In the genomic region with DNA sequence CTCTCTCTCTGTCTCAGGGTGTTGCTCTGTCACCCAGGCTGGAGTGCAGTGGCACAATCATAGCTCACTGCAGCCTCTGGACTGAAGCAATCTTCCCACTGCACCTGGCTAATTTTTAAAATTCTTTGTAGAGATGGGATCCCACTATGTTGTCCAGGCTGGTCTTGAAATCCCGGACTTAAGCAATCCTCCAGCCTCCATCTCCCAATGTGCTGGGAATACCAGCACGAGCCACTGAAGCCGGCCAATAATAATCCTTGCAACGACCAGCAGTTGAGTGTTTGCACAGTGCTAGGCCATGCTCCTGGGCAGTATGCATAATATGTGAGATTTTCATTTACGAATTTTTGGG, we compare ENCODE assay signal across 13 cellular contexts. TPM values are rescaled to one million over a fixed set of nuclear protein-coding genes. Genes with fewer than 3 reads are reported as not detected.
A peak's percentile ranks its signal among the peaks of the same experiment; 100 is the strongest.
DNase-seq lines count a peak whose midpoint lies in the region; ATAC-seq and TF ChIP-seq lines count a peak whose summit lies in the region.
"Had no signal": no experiment of that assay in that cellular context is flagged by ENCODE, and none has a peak within 500 bp of the region (broad histone marks: within the 10 kb centered on the region; RNA-seq: fewer than 3 reads in every experiment).

No MANE protein-coding gene starts in this region.

- DNase-seq in CD4-positive, CD25-positive, alpha-beta regulatory T cell = no peak
- DNase-seq in endothelial cell (ENCODE audit: low spot score) (no peak), SW 1271 (lab: John Stamatoyannopoulos, UW) (no peak), mucosa of descending colon (no peak), T-helper 2 cell (no peak)
- DNase-seq: CD8-positive, alpha-beta memory T cell; cerebellar nuclear complex; NCI-H1694 treated with DMSO at 0.1 percent for 48 hours had no signal

- H3K9ac ChIP-seq in parathyroid adenoma = no peak overlapping the region

- no peaks in the 10 kb centered on the region for H3K9me3 Mint-ChIP-seq in CD4-positive, CD25-positive, alpha-beta regulatory T cell
- H3K9me3 Mint-ChIP-seq in IgD-negative memory B cell (no peaks in the 10 kb centered on the region), endothelial cell (ENCODE audit: unreplicated experiment) (no peaks in the 10 kb centered on the region)
- H3K9me3 Mint-ChIP-seq: activated naive CD4-positive, alpha-beta T cell treated with anti-CD3 and anti-CD28 coated beads, Interleukin-2, amount 50 U/mL, for 24 hours had no signal

- peak overlapping the region; percentile 45 to 71 (median 62) for H3K4me3 Mint-ChIP-seq in CD4-positive, CD25-positive, alpha-beta regulatory T cell
- H3K4me3 Mint-ChIP-seq in IgD-negative memory B cell (peak overlapping the region in 3 of 4 donors; percentile 65 to 79 (median 74)), endothelial cell (ENCODE audit: unreplicated experiment) (peak overlapping the region; percentile 67)
- H3K4me3 Mint-ChIP-seq: activated CD4-positive, alpha-beta T cell treated with anti-CD3 and anti-CD28 coated beads for 36 hours; activated naive CD4-positive, alpha-beta T cell treated with anti-CD3 and anti-CD28 coated beads, Interleukin-2, amount 50 U/mL, for 24 hours had no signal

- H3K36me3 ChIP-seq in CD4-positive, CD25-positive, alpha-beta regulatory T cell (ENCODE audit: control insufficient read depth, insufficient read depth, low read length) = no peaks in the 10 kb centered on the region
- H3K36me3 ChIP-seq in parathyroid adenoma (ENCODE audit: control insufficient read depth, insufficient read depth, low read length) = no peaks in the 10 kb centered on the region
- no peaks in the 10 kb centered on the region for H3K36me3 ChIP-seq in mucosa of descending colon (ENCODE audit: low read depth)

- no peaks in the 10 kb centered on the region for H3K27me3 ChIP-seq in CD4-positive, CD25-positive, alpha-beta regulatory T cell (ENCODE audit: control insufficient read depth, insufficient read depth, low read length)
- H3K27me3 ChIP-seq in parathyroid adenoma (ENCODE audit: control insufficient read depth, insufficient read depth, low read length) = no peaks in the 10 kb centered on the region

- H3K36me3 Mint-ChIP-seq in CD4-positive, CD25-positive, alpha-beta regulatory T cell = no peaks in the 10 kb centered on the region
- no peaks in the 10 kb centered on the region for H3K36me3 Mint-ChIP-seq in IgD-negative memory B cell
- peaks cover 4% of the 10 kb centered on the region for H3K36me3 Mint-ChIP-seq in endothelial cell (ENCODE audit: low read depth, unreplicated experiment)

- H3K79me2 ChIP-seq in parathyroid adenoma = no peaks in the 10 kb centered on the region

- H3K4me3 ChIP-seq in CD4-positive, CD25-positive, alpha-beta regulatory T cell (ENCODE audit: low read depth, low read length) = no peak overlapping the region
- H3K4me3 ChIP-seq in parathyroid adenoma (ENCODE audit: low read depth, low read length) (no peak overlapping the region), mucosa of descending colon (no peak overlapping the region)
- H3K4me3 ChIP-seq: lung had no signal

- no peak for ATAC-seq in CD4-positive, CD25-positive, alpha-beta regulatory T cell (ENCODE audit: low read depth in 2 of 2)
- no peak for ATAC-seq in mucosa of descending colon
- ATAC-seq: activated CD4-positive, alpha-beta T cell treated with anti-CD3 and anti-CD28 coated beads for 36 hours had no signal

- peak overlapping the region; percentile 93 for H2AFZ ChIP-seq in parathyroid adenoma

- H3K4me1 Mint-ChIP-seq in CD4-positive, CD25-positive, alpha-beta regulatory T cell = peaks cover 5 to 40% (median 21%) of the 10 kb centered on the region in 4 donors
- peaks cover 17 to 26% (median 23%) of the 10 kb centered on the region in 3 donors for H3K4me1 Mint-ChIP-seq in IgD-negative memory B cell
- H3K4me1 Mint-ChIP-seq in endothelial cell (ENCODE audit: unreplicated experiment) = peaks cover 16% of the 10 kb centered on the region

- H3K9me3 ChIP-seq in CD4-positive, CD25-positive, alpha-beta regulatory T cell (ENCODE audit: control insufficient read depth in 2 of 2, low read length in 2 of 2) = no peaks in the 10 kb centered on the region
- H3K9me3 ChIP-seq in parathyroid adenoma (ENCODE audit: control insufficient read depth, low read length) (no peaks in the 10 kb centered on the region), mucosa of descending colon (no peaks in the 10 kb centered on the region)

- H3K4me1 ChIP-seq in CD4-positive, CD25-positive, alpha-beta regulatory T cell (ENCODE audit: control insufficient read depth, insufficient read depth, low read length, poor library complexity, severe bottlenecking) = peaks cover 38% of the 10 kb centered on the region
- H3K4me1 ChIP-seq in parathyroid adenoma (peaks cover 3% of the 10 kb centered on the region), mucosa of descending colon (ENCODE audit: low read depth) (peaks cover 29% of the 10 kb centered on the region)

- peak overlapping the region; percentile 88 for H3K4me2 ChIP-seq in parathyroid adenoma (ENCODE audit: low read length)

- H3K27me3 Mint-ChIP-seq in CD4-positive, CD25-positive, alpha-beta regulatory T cell = peaks cover 19% of the 10 kb centered on the region
- H3K27me3 Mint-ChIP-seq in IgD-negative memory B cell (peaks cover 5% of the 10 kb centered on the region), endothelial cell (ENCODE audit: unreplicated experiment) (peaks cover 12% of the 10 kb centered on the region)

- TF ChIP-seq CTCF in endothelial cell (IDR thresholded peaks at IDR 0.05; ENCODE audit: unreplicated experiment) (no peak), parathyroid adenoma (IDR thresholded peaks at IDR 0.05) (no peak), mucosa of descending colon (IDR thresholded peaks at IDR 0.05) (no peak)

- peak overlapping the region in 1 of 3 donors; percentile 38 for H3K27ac Mint-ChIP-seq in CD4-positive, CD25-positive, alpha-beta regulatory T cell
- H3K27ac Mint-ChIP-seq in IgD-negative memory B cell = peak overlapping the region in 2 of 3 donors; percentile 80 to 98
- H3K27ac Mint-ChIP-seq in endothelial cell (ENCODE audit: unreplicated experiment) = peak overlapping the region; percentile 6
- H3K27ac Mint-ChIP-seq: activated CD4-positive, alpha-beta T cell treated with anti-CD3 and anti-CD28 coated beads for 36 hours; activated naive CD4-positive, alpha-beta T cell treated with anti-CD3 and anti-CD28 coated beads, Interleukin-2, amount 50 U/mL, for 24 hours had no signal

- intact Hi-C loops in mucosa of descending colon (cut with DNase I, micrococcal nuclease) = no loop called here

- H3K27ac ChIP-seq in CD4-positive, CD25-positive, alpha-beta regulatory T cell (ENCODE audit: insufficient read depth, low read length, poor library complexity, severe bottlenecking) = no peak overlapping the region
- H3K27ac ChIP-seq in parathyroid adenoma = peak overlapping the region; percentile 87

RNA-seq across cellular contexts. Expression of a gene that starts 0.6 kb away (rescaled TPM):
- 10.3 TPM for total RNA-seq in CD4-positive, CD25-positive, alpha-beta regulatory T cell
- polyA plus RNA-seq in CD4-positive, CD25-positive, alpha-beta regulatory T cell = 1 to 10 TPM; 7.3 to 9.2 (median 8.9) TPM
- 8.1 TPM for polyA plus RNA-seq in IgD-negative memory B cell
- total RNA-seq in endothelial cell (ENCODE audit: unreplicated experiment) (18.4 TPM), mucosa of descending colon (1 to 10 TPM; 2.8 to 4.7 (median 3.6) TPM)

RNA-seq across cellular contexts. Expression of a gene that starts 10.3 kb away (rescaled TPM):
- 3.0 TPM for total RNA-seq in CD4-positive, CD25-positive, alpha-beta regulatory T cell
- polyA plus RNA-seq in CD4-positive, CD25-positive, alpha-beta regulatory T cell = 1 to 10 TPM; 5.6 to 8.4 (median 7.0) TPM
- 6.4 TPM for polyA plus RNA-seq in IgD-negative memory B cell
- total RNA-seq in endothelial cell (ENCODE audit: unreplicated experiment) = 3.3 TPM
- total RNA-seq in mucosa of descending colon = 1 to 10 TPM; 2.5 to 3.4 (median 3.3) TPM

RNA-seq across cellular contexts. Expression of a gene that starts 29.5 kb away (rescaled TPM):
- 10.4 TPM for total RNA-seq in CD4-positive, CD25-positive, alpha-beta regulatory T cell
- polyA plus RNA-seq in CD4-positive, CD25-positive, alpha-beta regulatory T cell = 1 to 10 TPM in 3 of 4 donors, under 1 TPM in 1; 0.86 to 2.4 (median 2.1) TPM
- 1.9 TPM for polyA plus RNA-seq in IgD-negative memory B cell
- total RNA-seq in endothelial cell (ENCODE audit: unreplicated experiment) (13.7 TPM), mucosa of descending colon (10 to 100 TPM in 1 of 3 donors, 1 to 10 TPM in 2; 5.1 to 32.8 (median 7.4) TPM)

RNA-seq across cellular contexts. Expression of a gene that starts 34.4 kb away (rescaled TPM):
- total RNA-seq in CD4-positive, CD25-positive, alpha-beta regulatory T cell = not detected
- polyA plus RNA-seq in CD4-positive, CD25-positive, alpha-beta regulatory T cell = not detected
- 2.4 TPM for polyA plus RNA-seq in IgD-negative memory B cell
- 0.69 TPM for total RNA-seq in endothelial cell (ENCODE audit: unreplicated experiment)
- 10 to 100 TPM; 10.7 to 15.1 (median 11.0) TPM for total RNA-seq in mucosa of descending colon
- total RNA-seq: activated CD4-positive, alpha-beta T cell treated with anti-CD3 and anti-CD28 coated beads for 36 hours; CD8-positive, alpha-beta memory T cell had no signal
- polyA plus RNA-seq: CD8-positive, alpha-beta memory T cell had no signal

RNA-seq across cellular contexts. Expression of a gene that starts 38.4 kb away (rescaled TPM):
- 66.5 TPM for total RNA-seq in CD4-positive, CD25-positive, alpha-beta regulatory T cell
- polyA plus RNA-seq in CD4-positive, CD25-positive, alpha-beta regulatory T cell = 10 to 100 TPM; 18.7 to 23.1 (median 21.7) TPM
- 24.1 TPM for polyA plus RNA-seq in IgD-negative memory B cell
- total RNA-seq in endothelial cell (ENCODE audit: unreplicated experiment) = 22.3 TPM
- 10 to 100 TPM; 27.4 to 40.5 (median 38.8) TPM for total RNA-seq in mucosa of descending colon
